8 cellular contexts compared by ENCODE assay signal in genomic region chr7:134891262-134892001, GRCh38.
DNase-seq lines count a peak whose midpoint lies in the region; ATAC-seq and TF ChIP-seq lines count a peak whose summit lies in the region.

No MANE protein-coding gene starts in this region.

- 6% methylated on average over 16 of the region's 27 CpGs for WGBS in right lobe of liver (ENCODE audit: insufficient coverage, low coverage, low lambda C conversion rate, missing lambda C conversion rate)

- H3K27me3 ChIP-seq in Peyer's patch (no peaks in the 10 kb centered on the region), endocrine pancreas (ENCODE audit: control insufficient read depth, insufficient read depth, low read length) (no peaks in the 10 kb centered on the region), right lobe of liver (no peaks in the 10 kb centered on the region)

- intact Hi-C loops in right lobe of liver (cut with DNase I) = no loop called here

- DNase-seq in DMS79 treated with DMSO at 0.1 percent for 48 hours (lab: John Stamatoyannopoulos, UW) = peak; percentile 5
- no peak for DNase-seq in DMS79 (lab: John Stamatoyannopoulos, UW)
- DNase-seq in Peyer's patch = peak in 1 of 3 donors; percentile 65
- peak; percentile 87 to 95 (median 92) for DNase-seq in right lobe of liver
- no peak for DNase-seq in stimulated activated CD4-positive, alpha-beta T cell treated with anti-CD3 and anti-CD28 coated beads, Interleukin-12 subunit alpha, Interleukin-12 subunit beta, amount 100 ng/mL, for 4 hours

- no peak for TF ChIP-seq CTCF in Peyer's patch (IDR thresholded peaks at IDR 0.05)
- no peak for TF ChIP-seq CTCF in right lobe of liver (IDR thresholded peaks at IDR 0.05)

- peak overlapping the region; percentile 6 to 76 (median 38) for H3K27ac ChIP-seq in Peyer's patch
- peak overlapping the region; percentile 81 to 95 (median 92) for H3K27ac ChIP-seq in right lobe of liver
- peak overlapping the region; percentile 91 for H3K27ac ChIP-seq in temporal lobe (ENCODE audit: low read depth, low read length)

- H3K4me1 ChIP-seq in Peyer's patch (no peaks in the 10 kb centered on the region), endocrine pancreas (ENCODE audit: control insufficient read depth, insufficient read depth, low read length) (peaks cover 4% of the 10 kb centered on the region), right lobe of liver (peaks cover 0 to 32% (median 4%) of the 10 kb centered on the region in 4 donors)

- ATAC-seq in right lobe of liver (peak; percentile 76 to 93 (median 89)), HG03378 (IDR thresholded peaks at IDR 0.05; ENCODE audit: unreplicated experiment) (no peak)

- H3K36me3 ChIP-seq in Peyer's patch (no peaks in the 10 kb centered on the region), endocrine pancreas (ENCODE audit: control insufficient read depth, insufficient read depth, low read length) (no peaks in the 10 kb centered on the region), right lobe of liver (no peaks in the 10 kb centered on the region)

- H3K9ac ChIP-seq in endocrine pancreas (ENCODE audit: control insufficient read depth, insufficient read depth, low read length) = peak overlapping the region; percentile 16

- TF ChIP-seq POLR2A in Peyer's patch (IDR thresholded peaks at IDR 0.05) = no peak
- TF ChIP-seq POLR2A in right lobe of liver (IDR thresholded peaks at IDR 0.05) = peak; percentile 74

- H3K9me3 ChIP-seq in Peyer's patch = no peaks in the 10 kb centered on the region
- no peaks in the 10 kb centered on the region for H3K9me3 ChIP-seq in endocrine pancreas (ENCODE audit: control insufficient read depth, low read length)
- no peaks in the 10 kb centered on the region for H3K9me3 ChIP-seq in right lobe of liver

- peak overlapping the region in 3 of 4 donors; percentile 15 to 46 (median 39) for H3K4me3 ChIP-seq in Peyer's patch
- peak overlapping the region; percentile 74 for H3K4me3 ChIP-seq in endocrine pancreas (ENCODE audit: control insufficient read depth, insufficient read depth, low read length)
- H3K4me3 ChIP-seq in right lobe of liver = peak overlapping the region; percentile 40 to 57 (median 56)

Comparison
In these comparisons a context has a peak if more than half of its experiments do, and no peak if none do; other contexts are left out.
1. DNase-seq: peak in DMS79 treated with DMSO at 0.1 percent for 48 hours (single experiment) and right lobe of liver (3 of 3); none in DMS79 (single experiment) and stimulated activated CD4-positive, alpha-beta T cell treated with anti-CD3 and anti-CD28 coated beads, Interleukin-12 subunit alpha, Interleukin-12 subunit beta, amount 100 ng/mL, for 4 hours (single experiment).
2. H3K27ac ChIP-seq: peak in every context shown above with its lines; median percentile 92 in right lobe of liver; 91 in temporal lobe; 38 in Peyer's patch.
3. Peak in every context shown above with its lines, with median percentiles within 50 percentile points of each other: H3K4me3 ChIP-seq.